In the genomic region with DNA sequence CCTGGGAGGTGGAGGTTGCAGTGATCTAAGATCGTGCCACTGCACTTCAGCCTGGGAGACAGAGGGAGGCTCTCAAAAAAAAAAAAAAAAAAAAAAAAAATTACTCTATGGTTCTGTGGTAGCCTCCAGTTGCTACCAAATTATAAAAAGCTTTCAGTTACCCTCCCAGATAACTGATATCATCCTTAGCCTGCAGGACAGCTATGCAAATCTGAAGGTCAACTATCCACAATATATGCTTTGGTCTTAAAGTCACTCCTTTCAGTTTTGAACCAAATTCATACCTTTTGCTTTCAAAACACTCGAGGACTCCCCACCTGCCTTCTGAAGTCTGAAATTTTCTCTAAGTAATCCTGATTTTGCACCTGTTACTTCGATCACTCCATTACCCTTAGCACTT, we compare ENCODE assay signal across 1 cellular context.
A peak's percentile ranks its signal among the peaks of the same experiment; 100 is the strongest.
TF ChIP-seq lines count a peak whose summit lies in the region.

No MANE protein-coding gene starts in this region.

TF ChIP-seq in HEK293, 187 proteins besides CTCF, POLR2A, EP300 and RAD21:
- TF ChIP-seq, protein P1, sequence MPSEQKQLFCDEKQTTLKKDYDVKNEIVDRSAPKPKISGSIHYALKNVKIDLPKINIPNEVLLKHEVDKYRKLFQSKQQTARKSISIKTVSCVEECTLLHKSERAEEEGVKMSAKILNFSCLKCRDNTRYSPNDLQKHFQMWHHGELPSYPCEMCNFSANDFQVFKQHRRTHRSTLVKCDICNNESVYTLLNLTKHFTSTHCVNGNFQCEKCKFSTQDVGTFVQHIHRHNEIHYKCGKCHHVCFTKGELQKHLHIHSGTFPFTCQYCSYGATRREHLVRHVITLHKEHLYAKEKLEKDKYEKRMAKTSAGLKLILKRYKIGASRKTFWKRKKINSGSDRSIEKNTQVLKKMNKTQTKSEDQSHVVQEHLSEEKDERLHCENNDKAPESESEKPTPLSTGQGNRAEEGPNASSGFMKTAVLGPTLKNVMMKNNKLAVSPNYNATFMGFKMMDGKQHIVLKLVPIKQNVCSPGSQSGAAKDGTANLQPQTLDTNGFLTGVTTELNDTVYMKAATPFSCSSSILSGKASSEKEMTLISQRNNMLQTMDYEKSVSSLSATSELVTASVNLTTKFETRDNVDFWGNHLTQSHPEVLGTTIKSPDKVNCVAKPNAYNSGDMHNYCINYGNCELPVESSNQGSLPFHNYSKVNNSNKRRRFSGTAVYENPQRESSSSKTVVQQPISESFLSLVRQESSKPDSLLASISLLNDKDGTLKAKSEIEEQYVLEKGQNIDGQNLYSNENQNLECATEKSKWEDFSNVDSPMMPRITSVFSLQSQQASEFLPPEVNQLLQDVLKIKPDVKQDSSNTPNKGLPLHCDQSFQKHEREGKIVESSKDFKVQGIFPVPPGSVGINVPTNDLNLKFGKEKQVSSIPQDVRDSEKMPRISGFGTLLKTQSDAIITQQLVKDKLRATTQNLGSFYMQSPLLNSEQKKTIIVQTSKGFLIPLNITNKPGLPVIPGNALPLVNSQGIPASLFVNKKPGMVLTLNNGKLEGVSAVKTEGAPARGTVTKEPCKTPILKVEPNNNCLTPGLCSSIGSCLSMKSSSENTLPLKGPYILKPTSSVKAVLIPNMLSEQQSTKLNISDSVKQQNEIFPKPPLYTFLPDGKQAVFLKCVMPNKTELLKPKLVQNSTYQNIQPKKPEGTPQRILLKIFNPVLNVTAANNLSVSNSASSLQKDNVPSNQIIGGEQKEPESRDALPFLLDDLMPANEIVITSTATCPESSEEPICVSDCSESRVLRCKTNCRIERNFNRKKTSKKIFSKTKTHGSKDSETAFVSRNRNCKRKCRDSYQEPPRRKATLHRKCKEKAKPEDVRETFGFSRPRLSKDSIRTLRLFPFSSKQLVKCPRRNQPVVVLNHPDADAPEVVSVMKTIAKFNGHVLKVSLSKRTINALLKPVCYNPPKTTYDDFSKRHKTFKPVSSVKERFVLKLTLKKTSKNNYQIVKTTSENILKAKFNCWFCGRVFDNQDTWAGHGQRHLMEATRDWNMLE (tag by site-specific recombination; conservative IDR thresholded peaks at IDR 0.05; ENCODE audit: low read depth) = no peak
- no peak for TF ChIP-seq ZNF23 (tag by site-specific recombination; IDR thresholded peaks at IDR 0.05; ENCODE audit: borderline replicate concordance)
- TF ChIP-seq ZNF174 (tag by site-specific recombination; IDR thresholded peaks at IDR 0.05) = no peak
- TF ChIP-seq ZNF629 (tag by site-specific recombination; IDR thresholded peaks at IDR 0.05) = no peak
- TF ChIP-seq, protein P2, sequence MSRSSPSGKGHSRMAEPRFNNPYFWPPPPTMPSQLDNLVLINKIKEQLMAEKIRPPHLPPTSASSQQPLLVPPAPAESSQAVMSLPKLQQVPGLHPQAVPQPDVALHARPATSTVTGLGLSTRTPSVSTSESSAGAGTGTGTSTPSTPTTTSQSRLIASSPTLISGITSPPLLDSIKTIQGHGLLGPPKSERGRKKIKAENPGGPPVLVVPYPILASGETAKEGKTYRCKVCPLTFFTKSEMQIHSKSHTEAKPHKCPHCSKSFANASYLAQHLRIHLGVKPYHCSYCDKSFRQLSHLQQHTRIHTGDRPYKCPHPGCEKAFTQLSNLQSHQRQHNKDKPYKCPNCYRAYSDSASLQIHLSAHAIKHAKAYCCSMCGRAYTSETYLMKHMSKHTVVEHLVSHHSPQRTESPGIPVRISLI (tag by site-specific recombination; IDR thresholded peaks at IDR 0.05) = peak; percentile 61; the same call in 1 of the 2 replicates
- TF ChIP-seq SCRT2 (tag by site-specific recombination; IDR thresholded peaks at IDR 0.05) = peak; percentile 52; the same call in 1 of the 2 replicates
